Comparison of ENCODE assay signal across 22 cellular contexts in genomic region chr22:36136988-36137387, GRCh38. TPM values are rescaled to one million over a fixed set of nuclear protein-coding genes. Genes with fewer than 3 reads are reported as not detected.
DNase-seq lines count a peak whose midpoint lies in the region; ATAC-seq and TF ChIP-seq lines count a peak whose summit lies in the region.
"Had no signal": no experiment of that assay in that cellular context is flagged by ENCODE, and none has a peak within 500 bp of the region (broad histone marks: within the 10 kb centered on the region; RNA-seq: fewer than 3 reads in every experiment).

No MANE protein-coding gene starts in this region.

- H3K79me2 ChIP-seq in osteoblast (ENCODE audit: insufficient read depth, low read length) = no peaks in the 10 kb centered on the region
- H3K79me2 ChIP-seq: hepatocyte had no signal

- peaks cover 19% of the 10 kb centered on the region for H3K36me3 ChIP-seq in CD8-positive, alpha-beta T cell (ENCODE audit: insufficient read depth, low read length)
- H3K36me3 ChIP-seq in osteoblast (ENCODE audit: insufficient read depth, low read length) (no peaks in the 10 kb centered on the region), HAP-1 (replicated peaks) (no peaks in the 10 kb centered on the region)
- H3K36me3 ChIP-seq: neural progenitor cell had no signal

- H3K4me2 ChIP-seq in osteoblast (ENCODE audit: insufficient read depth, low read length) = peak overlapping the region; percentile 34
- H3K4me2 ChIP-seq: hepatocyte, neural progenitor cell had no signal

- intact Hi-C loops in CD8-positive, alpha-beta T cell (cut with DNase I, micrococcal nuclease) = no loop called here

- H3K9me3 Mint-ChIP-seq in CD8-positive, alpha-beta T cell = no peaks in the 10 kb centered on the region
- H3K9me3 Mint-ChIP-seq: activated CD4-positive, alpha-beta memory T cell treated with anti-CD3 and anti-CD28 coated beads, Interleukin-2, amount 10 ng/mL, durations not matched to agents 7 days and 5 days; activated T-cell treated with anti-CD3 and anti-CD28 coated beads, Interleukin-2, amount 50 U/mL, for 24 hours; brain; memory B cell; neural progenitor cell; T-helper 1 cell treated with Interleukin-12 subunit alpha and Interleukin-12 subunit beta and Interleukin-4 antibody, amounts not matched to agents 30 μg/mL and 1 μg/mL, for 36 hours had no signal

- H3K27ac ChIP-seq in CD8-positive, alpha-beta T cell (ENCODE audit: low read depth, low read length) = no peak overlapping the region
- peak overlapping the region; percentile 72 for H3K27ac ChIP-seq in osteoblast (ENCODE audit: low read depth, low read length)
- H3K27ac ChIP-seq: hepatocyte, neural progenitor cell had no signal

- no peaks in the 10 kb centered on the region for H4K20me1 ChIP-seq in osteoblast (ENCODE audit: insufficient read depth, low read length)

- CTCF ChIA-PET in CD8-positive, alpha-beta T cell (lab: Charles Lee) = interaction anchor here (2.4 to 4.3 kb wide), 2 partner anchors 12 to 43 kb away, joined by 10 to 23 read pairs; no protein-coding TSS in a partner anchor
- CTCF ChIA-PET in HEK293T (lab: Yijun Ruan, JAX) = no interaction called here

- H3K36me3 Mint-ChIP-seq in CD8-positive, alpha-beta T cell = peaks cover 27% of the 10 kb centered on the region
- H3K36me3 Mint-ChIP-seq: brain, neural progenitor cell had no signal

- H3K4me3 Mint-ChIP-seq in CD8-positive, alpha-beta T cell = no peak overlapping the region
- H3K4me3 Mint-ChIP-seq: activated CD4-positive, alpha-beta memory T cell treated with anti-CD3 and anti-CD28 coated beads, Interleukin-2, amount 10 ng/mL, durations not matched to agents 7 days and 5 days; activated T-cell treated with anti-CD3 and anti-CD28 coated beads, Interleukin-2, amount 50 U/mL, for 24 hours; brain; memory B cell; neural progenitor cell; T-helper 1 cell treated with Interleukin-12 subunit alpha and Interleukin-12 subunit beta and Interleukin-4 antibody, amounts not matched to agents 30 μg/mL and 1 μg/mL, for 36 hours had no signal

- no peaks in the 10 kb centered on the region for H3K27me3 Mint-ChIP-seq in CD8-positive, alpha-beta T cell (ENCODE audit: low read depth)
- H3K27me3 Mint-ChIP-seq: activated CD4-positive, alpha-beta memory T cell treated with anti-CD3 and anti-CD28 coated beads, Interleukin-2, amount 10 ng/mL, durations not matched to agents 7 days and 5 days; activated T-cell treated with anti-CD3 and anti-CD28 coated beads, Interleukin-2, amount 50 U/mL, for 24 hours had no signal

- no peak for DNase-seq in CD8-positive, alpha-beta T cell
- DNase-seq in RPMI7951 (ENCODE audit: low read depth) (peak; percentile 16), fibroblast of mammary gland (ENCODE audit: low read depth) (peak; percentile 80), osteoblast (ENCODE audit: insufficient read length, low spot score, missing footprints) (peak; percentile 88), HEK293T (ENCODE audit: extremely low spot score) (no peak), AG20443 (ENCODE audit: low spot score) (no peak), KG1 (lab: John Stamatoyannopoulos, UW) (no peak), HAP-1 (ENCODE audit: low spot score in 2 of 2) (no peak)
- DNase-seq: activated CD4-positive, alpha-beta memory T cell treated with anti-CD3 and anti-CD28 coated beads, Interleukin-2, amount 10 ng/mL, durations not matched to agents 7 days and 5 days; activated naive CD4-positive, alpha-beta T cell treated with anti-CD3 and anti-CD28 coated beads, Interleukin-2, amount 50 U/mL, for 16 hours; activated T-cell treated with anti-CD3 and anti-CD28 coated beads, Interleukin-2, amount 50 U/mL, for 24 hours; islet precursor cell; NCI-H1105 treated with DMSO at 0.1 percent for 48 hours; NCI-H524; SHP77 treated with DMSO at 0.1 percent for 48 hours; stimulated activated naive CD4-positive, alpha-beta T cell treated with Interleukin-2 at 50 U/mL for 16 hours; upper lobe of left lung had no signal

- peak overlapping the region; percentile 32 for H2AFZ ChIP-seq in osteoblast (ENCODE audit: low read length)
- H2AFZ ChIP-seq: hepatocyte, neural progenitor cell had no signal

- no peaks in the 10 kb centered on the region for H3K27me3 ChIP-seq in CD8-positive, alpha-beta T cell (ENCODE audit: insufficient read depth, low read length)
- H3K27me3 ChIP-seq in osteoblast (ENCODE audit: insufficient read depth, low read length) (peaks cover 4% of the 10 kb centered on the region), HAP-1 (ENCODE audit: low read depth) (peaks cover 6% of the 10 kb centered on the region; the same call in 1 of the 2 replicates)
- H3K27me3 ChIP-seq: hepatocyte, neural progenitor cell, upper lobe of left lung had no signal

- POLR2A ChIA-PET in CD8-positive, alpha-beta T cell (lab: Charles Lee) = no interaction called here
- POLR2A ChIA-PET in HEK293T (lab: Yijun Ruan, JAX) = interaction anchor here (1.9 kb wide), 1 partner anchor 71 kb away, joined by 5 read pairs; no protein-coding TSS in a partner anchor

- TF ChIP-seq CTCF in CD8-positive, alpha-beta T cell (IDR thresholded peaks at IDR 0.05) = no peak
- no peak for TF ChIP-seq CTCF in fibroblast of mammary gland (conservative IDR thresholded peaks at IDR 0.05; ENCODE audit: control insufficient read depth, insufficient read depth, low read depth, low read length)
- TF ChIP-seq CTCF in osteoblast (IDR thresholded peaks at IDR 0.05; ENCODE audit: extremely low read depth, low read depth, low read length) = no peak

- no peak for ATAC-seq in CD8-positive, alpha-beta T cell

- H3K4me3 ChIP-seq in CD8-positive, alpha-beta T cell (ENCODE audit: low read depth, low read length) = no peak overlapping the region
- no peak overlapping the region for H3K4me3 ChIP-seq in fibroblast of mammary gland (ENCODE audit: control insufficient read depth, low read depth, low read length)
- no peak overlapping the region for H3K4me3 ChIP-seq in osteoblast (ENCODE audit: insufficient read depth, low read length)
- no peak overlapping the region for H3K4me3 ChIP-seq in HAP-1
- H3K4me3 ChIP-seq: hepatocyte, neural progenitor cell, upper lobe of left lung had no signal

- H3K27ac Mint-ChIP-seq in CD8-positive, alpha-beta T cell = peak overlapping the region; percentile 87
- H3K27ac Mint-ChIP-seq: activated CD4-positive, alpha-beta memory T cell treated with anti-CD3 and anti-CD28 coated beads, Interleukin-2, amount 10 ng/mL, durations not matched to agents 7 days and 5 days; activated T-cell treated with anti-CD3 and anti-CD28 coated beads, Interleukin-2, amount 50 U/mL, for 24 hours; brain; memory B cell; neural progenitor cell; T-helper 1 cell treated with Interleukin-12 subunit alpha and Interleukin-12 subunit beta and Interleukin-4 antibody, amounts not matched to agents 30 μg/mL and 1 μg/mL, for 36 hours had no signal

- in situ Hi-C loops in HAP-1 (cut with MboI; ENCODE audit: low sequenced_read_pairs) = no loop called here

- H3K9me3 ChIP-seq in CD8-positive, alpha-beta T cell (ENCODE audit: low read length) = no peaks in the 10 kb centered on the region
- H3K9me3 ChIP-seq in osteoblast (ENCODE audit: low read depth, low read length) (no peaks in the 10 kb centered on the region), HAP-1 (no peaks in the 10 kb centered on the region)
- H3K9me3 ChIP-seq: upper lobe of left lung had no signal

- peaks cover 13% of the 10 kb centered on the region for H3K4me1 ChIP-seq in CD8-positive, alpha-beta T cell (ENCODE audit: insufficient read depth, low read length)
- H3K4me1 ChIP-seq in osteoblast (ENCODE audit: insufficient read depth, low read length) (peaks cover 8% of the 10 kb centered on the region), HAP-1 (no peaks in the 10 kb centered on the region)

- peaks cover 26% of the 10 kb centered on the region for H3K4me1 Mint-ChIP-seq in CD8-positive, alpha-beta T cell (ENCODE audit: low read depth)
- H3K4me1 Mint-ChIP-seq: brain had no signal

TF ChIP-seq in HEK293T, 16 proteins besides CTCF, POLR2A, EP300 and RAD21:
- TF ChIP-seq L3MBTL2 (conservative IDR thresholded peaks at IDR 0.05) (no peak), SP1 (IDR thresholded peaks at IDR 0.05) (no peak), ZNF384 (IDR thresholded peaks at IDR 0.05) (no peak), ELF4 (IDR thresholded peaks at IDR 0.05) (no peak), NFRKB (IDR thresholded peaks at IDR 0.05) (no peak), BHLHE40 (IDR thresholded peaks at IDR 0.05; ENCODE audit: borderline replicate concordance) (no peak), SUZ12 (IDR thresholded peaks at IDR 0.05) (no peak), TARDBP (IDR thresholded peaks at IDR 0.05) (no peak), HDGF (IDR thresholded peaks at IDR 0.05; ENCODE audit: borderline replicate concordance) (no peak), PKNOX1 (IDR thresholded peaks at IDR 0.05) (no peak)

RNA-seq across cellular contexts. Expression of gene APOL3, which starts 23.6 kb away (rescaled TPM):
- total RNA-seq in CD8-positive, alpha-beta T cell = 100 to 1,000 TPM; 257 to 259 TPM
- 11.1 and 14.1 TPM in 2 replicates for total RNA-seq in RPMI7951 (2014; rRNA removed; shearing (Covaris generic))
- 12.1 and 13.8 TPM in 2 replicates for total RNA-seq in osteoblast

Comparison
In these comparisons a context has a peak if more than half of its experiments do, and no peak if none do; other contexts are left out.
1. DNase-seq: peak in RPMI7951 (single experiment), fibroblast of mammary gland (single experiment) and osteoblast (single experiment); none in CD8-positive, alpha-beta T cell (0 of 7), HEK293T (single experiment), AG20443 (single experiment), KG1 (single experiment) and HAP-1 (0 of 2).
2. RNA of gene APOL3, which starts 23.6 kb away (total RNA-seq): 257 to 259 TPM in CD8-positive, alpha-beta T cell; 12.1 to 13.8 TPM in osteoblast and 11.1 to 14.1 TPM in RPMI7951; every median in the first group is over 10 times any median in the second.